ENCODE assay signal across 10 cellular contexts in the genomic region with DNA sequence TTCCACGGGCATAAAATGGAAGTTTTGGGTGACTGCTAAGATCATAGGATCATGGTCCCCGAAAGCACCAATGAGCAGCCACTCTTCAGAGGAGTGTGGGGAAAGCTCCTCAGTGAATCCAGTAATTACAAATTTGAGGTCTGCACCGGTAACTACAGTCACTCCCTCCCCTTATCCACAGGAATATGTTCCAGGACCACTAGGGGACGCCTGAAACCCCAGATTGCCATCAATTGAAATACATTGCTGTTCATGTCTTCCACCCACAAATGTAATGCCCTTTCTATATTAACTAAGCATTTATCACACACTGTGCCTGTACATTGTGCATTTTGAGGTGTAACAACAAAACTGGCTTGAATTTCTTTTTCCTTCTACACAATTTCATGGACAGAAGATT.
A peak's percentile ranks its signal among the peaks of the same experiment; 100 is the strongest.
DNase-seq lines count a peak whose midpoint lies in the region; ATAC-seq and TF ChIP-seq lines count a peak whose summit lies in the region.
"Had no signal": no experiment of that assay in that cellular context is flagged by ENCODE, and none has a peak within 500 bp of the region (broad histone marks: within the 10 kb centered on the region; RNA-seq: fewer than 3 reads in every experiment).

No MANE protein-coding gene starts in this region.

- no peaks in the 10 kb centered on the region for H3K36me3 Mint-ChIP-seq in activated naive CD8-positive, alpha-beta T cell treated with anti-CD3 and anti-CD28 coated beads, Interleukin-2, amount 50 U/mL, for 24 hours (ENCODE audit: low read depth)
- no peaks in the 10 kb centered on the region for H3K36me3 Mint-ChIP-seq in activated T-cell treated with anti-CD3 and anti-CD28 coated beads, Interleukin-2, amount 50 U/mL, for 24 hours (ENCODE audit: low read depth)

- H3K9me3 ChIP-seq in HEK293 (ENCODE audit: control insufficient read depth, insufficient read depth, low read depth, low read length), result no peaks in the 10 kb centered on the region

- CTCF ChIA-PET in HEK293 (lab: Yijun Ruan, JAX), result interaction anchor here (0.7 to 1.3 kb wide), 6 partner anchors 9 to 287 kb away, joined by 3 to 5 read pairs (median 3); no protein-coding TSS in a partner anchor

- no peak overlapping the region for H3K27ac ChIP-seq in HEK293 (ENCODE audit: extremely low read depth, low read depth, low read length)
- H3K27ac ChIP-seq: epithelial cell of prostate had no signal

- no peaks in the 10 kb centered on the region for H3K9me3 Mint-ChIP-seq in activated naive CD8-positive, alpha-beta T cell treated with anti-CD3 and anti-CD28 coated beads, Interleukin-2, amount 50 U/mL, for 24 hours
- H3K9me3 Mint-ChIP-seq in activated T-cell treated with anti-CD3 and anti-CD28 coated beads, Interleukin-2, amount 50 U/mL, for 24 hours, result no peaks in the 10 kb centered on the region

- H3K4me3 Mint-ChIP-seq in activated naive CD8-positive, alpha-beta T cell treated with anti-CD3 and anti-CD28 coated beads, Interleukin-2, amount 50 U/mL, for 24 hours, result no peak overlapping the region
- no peak overlapping the region for H3K4me3 Mint-ChIP-seq in activated T-cell treated with anti-CD3 and anti-CD28 coated beads, Interleukin-2, amount 50 U/mL, for 24 hours

- H3K27ac Mint-ChIP-seq in activated naive CD8-positive, alpha-beta T cell treated with anti-CD3 and anti-CD28 coated beads, Interleukin-2, amount 50 U/mL, for 24 hours, result no peak overlapping the region
- H3K27ac Mint-ChIP-seq in activated T-cell treated with anti-CD3 and anti-CD28 coated beads, Interleukin-2, amount 50 U/mL, for 24 hours, result no peak overlapping the region

- no peaks in the 10 kb centered on the region for H3K4me1 Mint-ChIP-seq in activated naive CD8-positive, alpha-beta T cell treated with anti-CD3 and anti-CD28 coated beads, Interleukin-2, amount 50 U/mL, for 24 hours
- H3K4me1 Mint-ChIP-seq in activated T-cell treated with anti-CD3 and anti-CD28 coated beads, Interleukin-2, amount 50 U/mL, for 24 hours (ENCODE audit: low read depth), result no peaks in the 10 kb centered on the region

- POLR2A ChIA-PET in HEK293 (lab: Yijun Ruan, JAX), result no interaction called here

- TF ChIP-seq CTCF in HEK293 (tag by site-specific recombination; IDR thresholded peaks at IDR 0.05) (no peak), choroid plexus epithelial cell (conservative IDR thresholded peaks at IDR 0.05; ENCODE audit: low read depth, low read length) (no peak)

- no peak for ATAC-seq in GM21360 (IDR thresholded peaks at IDR 0.05; ENCODE audit: unreplicated experiment)
- no peak for ATAC-seq in activated naive CD8-positive, alpha-beta T cell treated with anti-CD3 and anti-CD28 coated beads, Interleukin-2, amount 50 U/mL, for 24 hours

- peaks cover 14% of the 10 kb centered on the region for H3K27me3 Mint-ChIP-seq in activated naive CD8-positive, alpha-beta T cell treated with anti-CD3 and anti-CD28 coated beads, Interleukin-2, amount 50 U/mL, for 24 hours
- H3K27me3 Mint-ChIP-seq in activated T-cell treated with anti-CD3 and anti-CD28 coated beads, Interleukin-2, amount 50 U/mL, for 24 hours, result no peaks in the 10 kb centered on the region

- H3K4me1 ChIP-seq in HEK293 (ENCODE audit: control insufficient read depth, insufficient read depth, low read length), result no peaks in the 10 kb centered on the region

- peak; percentile 35 for DNase-seq in COLO668 (lab: John Stamatoyannopoulos, UW; ENCODE audit: unreplicated experiment)
- peak; percentile 70 for DNase-seq in NCI-H82 (lab: John Stamatoyannopoulos, UW)
- DNase-seq in choroid plexus epithelial cell (ENCODE audit: low read depth), result peak; percentile 1
- DNase-seq in activated naive CD8-positive, alpha-beta T cell treated with anti-CD3 and anti-CD28 coated beads, Interleukin-2, amount 50 U/mL, for 24 hours, result no peak
- no peak for DNase-seq in activated T-cell treated with anti-CD3 and anti-CD28 coated beads, Interleukin-2, amount 50 U/mL, for 24 hours
- no peak for DNase-seq in midbrain (lab: John Stamatoyannopoulos, UW)
- DNase-seq: NK-92 treated with Interleukin-12 subunit alpha and Interleukin-12 subunit beta, amount 100 ng/mL, for 24 hours had no signal

- H3K36me3 ChIP-seq in HEK293 (ENCODE audit: control insufficient read depth in 2 of 2, insufficient read depth in 1 of 2, low read length in 2 of 2), result no peaks in the 10 kb centered on the region

- no peak overlapping the region for H3K4me3 ChIP-seq in HEK293 (ENCODE audit: low read depth, low read length)
- no peak overlapping the region for H3K4me3 ChIP-seq in choroid plexus epithelial cell (ENCODE audit: low read depth, low read length)

TF ChIP-seq in HEK293, 187 proteins besides CTCF, POLR2A, EP300 and RAD21:
- TF ChIP-seq ZNF558 (tag by site-specific recombination; IDR thresholded peaks at IDR 0.05) (0 out of 2 replicates have a peak, but pooled peaks have one; percentile 18), ZNF248 (tag by site-specific recombination; IDR thresholded peaks at IDR 0.05) (no peak), ZNF266 (tag by site-specific recombination; IDR thresholded peaks at IDR 0.05; ENCODE audit: low read depth) (no peak), ZNF654 (tag by site-specific recombination; IDR thresholded peaks at IDR 0.05; ENCODE audit: low read depth) (peak; percentile 25; the same call in 1 of the 2 replicates)
- TF ChIP-seq, protein P1, sequence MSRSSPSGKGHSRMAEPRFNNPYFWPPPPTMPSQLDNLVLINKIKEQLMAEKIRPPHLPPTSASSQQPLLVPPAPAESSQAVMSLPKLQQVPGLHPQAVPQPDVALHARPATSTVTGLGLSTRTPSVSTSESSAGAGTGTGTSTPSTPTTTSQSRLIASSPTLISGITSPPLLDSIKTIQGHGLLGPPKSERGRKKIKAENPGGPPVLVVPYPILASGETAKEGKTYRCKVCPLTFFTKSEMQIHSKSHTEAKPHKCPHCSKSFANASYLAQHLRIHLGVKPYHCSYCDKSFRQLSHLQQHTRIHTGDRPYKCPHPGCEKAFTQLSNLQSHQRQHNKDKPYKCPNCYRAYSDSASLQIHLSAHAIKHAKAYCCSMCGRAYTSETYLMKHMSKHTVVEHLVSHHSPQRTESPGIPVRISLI (tag by site-specific recombination; IDR thresholded peaks at IDR 0.05), result no peak

Comparison
In these comparisons a context has a peak if more than half of its experiments do, and no peak if none do; other contexts are left out.
1. DNase-seq: peak in COLO668 (single experiment), NCI-H82 (single experiment) and choroid plexus epithelial cell (single experiment); none in activated naive CD8-positive, alpha-beta T cell treated with anti-CD3 and anti-CD28 coated beads, Interleukin-2, amount 50 U/mL, for 24 hours (single experiment), activated T-cell treated with anti-CD3 and anti-CD28 coated beads, Interleukin-2, amount 50 U/mL, for 24 hours (single experiment) and midbrain (single experiment).